12 cellular contexts compared by ENCODE assay signal in the genomic region with DNA sequence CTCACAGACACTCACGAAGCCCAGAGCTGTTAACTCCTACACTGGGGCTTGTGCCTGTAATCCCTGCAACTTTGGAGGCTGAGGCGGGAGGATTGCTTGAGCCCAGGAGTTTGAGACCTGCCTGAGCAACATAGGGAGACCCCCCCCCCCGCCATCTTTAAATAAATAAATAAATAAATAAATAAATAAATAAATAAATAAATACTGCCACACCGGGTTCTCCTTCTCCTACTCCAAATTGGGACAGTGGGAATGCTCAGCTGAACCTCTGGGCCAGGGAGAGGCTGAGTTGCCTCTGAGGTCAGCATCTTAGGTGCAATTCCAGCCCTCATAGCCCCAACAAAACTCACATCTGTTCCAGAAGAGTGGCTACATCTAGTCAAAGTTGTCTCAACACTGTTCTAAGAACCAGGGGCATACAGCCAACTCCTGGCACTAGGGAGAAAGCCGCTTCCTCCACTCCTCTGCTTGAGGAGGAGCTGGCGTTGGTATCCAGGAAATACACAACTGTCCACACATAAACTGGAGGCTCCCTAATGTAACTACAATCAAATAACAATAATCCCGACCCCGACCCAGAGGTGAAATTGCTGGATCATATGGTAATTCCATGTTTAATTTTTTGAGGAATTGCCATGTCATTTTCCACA.
"Had no signal": no experiment of that assay in that cellular context is flagged by ENCODE, and none has a peak within 500 bp of the region (broad histone marks: within the 10 kb centered on the region; RNA-seq: fewer than 3 reads in every experiment).

No MANE protein-coding gene starts in this region.

- ATAC-seq: gastroesophageal sphincter, heart right ventricle, right lobe of liver had no signal

- H3K36me3 ChIP-seq: gastroesophageal sphincter, heart right ventricle, right lobe of liver, spleen, thoracic aorta had no signal

- H3K27ac Mint-ChIP-seq: activated CD4-positive, alpha-beta T cell treated with anti-CD3 and anti-CD28 coated beads, Interleukin-2, amount 10 ng/mL, durations not matched to agents 7 days and 5 days; activated naive CD8-positive, alpha-beta T cell; nephron had no signal

- H3K4me1 ChIP-seq: gastroesophageal sphincter, heart right ventricle, right lobe of liver, spleen had no signal

- H3K9me3 ChIP-seq: gastroesophageal sphincter, heart right ventricle, right lobe of liver, spleen, thoracic aorta had no signal

- H3K4me3 ChIP-seq: gastroesophageal sphincter, heart right ventricle, right lobe of liver, spleen, thoracic aorta had no signal

- H3K27me3 ChIP-seq: right lobe of liver had no signal

- H3K9me3 Mint-ChIP-seq: activated CD4-positive, alpha-beta T cell treated with anti-CD3 and anti-CD28 coated beads, Interleukin-2, amount 10 ng/mL, durations not matched to agents 7 days and 5 days; nephron had no signal

- H3K4me3 Mint-ChIP-seq: activated CD4-positive, alpha-beta T cell treated with anti-CD3 and anti-CD28 coated beads, Interleukin-2, amount 10 ng/mL, durations not matched to agents 7 days and 5 days; activated naive CD8-positive, alpha-beta T cell; nephron had no signal

- H3K36me3 Mint-ChIP-seq: activated naive CD8-positive, alpha-beta T cell had no signal

- H3K27ac ChIP-seq: gastroesophageal sphincter, heart right ventricle, right lobe of liver, spleen, thoracic aorta had no signal

- H3K4me1 Mint-ChIP-seq: activated CD4-positive, alpha-beta T cell treated with anti-CD3 and anti-CD28 coated beads, Interleukin-2, amount 10 ng/mL, durations not matched to agents 7 days and 5 days had no signal

- DNase-seq: activated CD4-positive, alpha-beta T cell treated with anti-CD3 and anti-CD28 coated beads, Interleukin-2, amount 10 ng/mL, durations not matched to agents 7 days and 5 days; activated CD8-positive, alpha-beta memory T cell treated with anti-CD3 and anti-CD28 coated beads, Interleukin-2, amount 50 U/mL, for 48 hours; activated gamma-delta T cell treated with Interleukin-2 at 50 U/mL for 16 hours; amniotic stem cell; heart right ventricle; mesendoderm; right lobe of liver; spleen had no signal
